1 cellular context compared by ENCODE assay signal in the genomic region with DNA sequence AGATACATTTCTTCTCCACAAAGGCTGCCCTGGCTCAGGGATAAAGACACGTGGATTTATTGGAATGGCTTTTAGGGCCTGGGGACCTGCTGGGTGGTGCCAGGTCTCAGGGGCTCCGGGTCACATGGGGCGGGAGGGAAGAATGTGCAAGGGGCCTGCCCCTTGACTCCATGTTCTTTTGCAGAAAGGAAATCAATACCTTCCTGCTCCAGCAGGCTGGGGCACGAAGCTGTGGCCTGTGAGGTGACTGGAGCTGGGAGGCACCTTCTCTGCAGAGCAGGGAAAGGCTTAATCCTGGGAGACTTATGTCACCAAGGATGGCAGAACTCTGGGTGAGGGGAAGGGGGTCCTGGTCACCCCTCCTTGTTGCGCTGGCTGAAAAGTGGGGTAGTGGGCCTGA.
TF ChIP-seq lines count a peak whose summit lies in the region.

No MANE protein-coding gene starts in this region.

TF ChIP-seq in GM23338, 12 proteins besides CTCF, POLR2A, EP300 and RAD21:
- TF ChIP-seq, protein P1, sequence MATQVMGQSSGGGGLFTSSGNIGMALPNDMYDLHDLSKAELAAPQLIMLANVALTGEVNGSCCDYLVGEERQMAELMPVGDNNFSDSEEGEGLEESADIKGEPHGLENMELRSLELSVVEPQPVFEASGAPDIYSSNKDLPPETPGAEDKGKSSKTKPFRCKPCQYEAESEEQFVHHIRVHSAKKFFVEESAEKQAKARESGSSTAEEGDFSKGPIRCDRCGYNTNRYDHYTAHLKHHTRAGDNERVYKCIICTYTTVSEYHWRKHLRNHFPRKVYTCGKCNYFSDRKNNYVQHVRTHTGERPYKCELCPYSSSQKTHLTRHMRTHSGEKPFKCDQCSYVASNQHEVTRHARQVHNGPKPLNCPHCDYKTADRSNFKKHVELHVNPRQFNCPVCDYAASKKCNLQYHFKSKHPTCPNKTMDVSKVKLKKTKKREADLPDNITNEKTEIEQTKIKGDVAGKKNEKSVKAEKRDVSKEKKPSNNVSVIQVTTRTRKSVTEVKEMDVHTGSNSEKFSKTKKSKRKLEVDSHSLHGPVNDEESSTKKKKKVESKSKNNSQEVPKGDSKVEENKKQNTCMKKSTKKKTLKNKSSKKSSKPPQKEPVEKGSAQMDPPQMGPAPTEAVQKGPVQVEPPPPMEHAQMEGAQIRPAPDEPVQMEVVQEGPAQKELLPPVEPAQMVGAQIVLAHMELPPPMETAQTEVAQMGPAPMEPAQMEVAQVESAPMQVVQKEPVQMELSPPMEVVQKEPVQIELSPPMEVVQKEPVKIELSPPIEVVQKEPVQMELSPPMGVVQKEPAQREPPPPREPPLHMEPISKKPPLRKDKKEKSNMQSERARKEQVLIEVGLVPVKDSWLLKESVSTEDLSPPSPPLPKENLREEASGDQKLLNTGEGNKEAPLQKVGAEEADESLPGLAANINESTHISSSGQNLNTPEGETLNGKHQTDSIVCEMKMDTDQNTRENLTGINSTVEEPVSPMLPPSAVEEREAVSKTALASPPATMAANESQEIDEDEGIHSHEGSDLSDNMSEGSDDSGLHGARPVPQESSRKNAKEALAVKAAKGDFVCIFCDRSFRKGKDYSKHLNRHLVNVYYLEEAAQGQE (IDR thresholded peaks at IDR 0.05; ENCODE audit: unreplicated experiment), result no peak
- TF ChIP-seq EZH2 (IDR thresholded peaks at IDR 0.05; ENCODE audit: low read depth, unreplicated experiment) (no peak), NANOG (IDR thresholded peaks at IDR 0.05; ENCODE audit: borderline replicate concordance) (no peak), POLR2AphosphoS5 (IDR thresholded peaks at IDR 0.05; ENCODE audit: low read depth) (no peak)
